Comparison of ENCODE assay signal across 16 cellular contexts in genomic region chr5:151637676-151638075, GRCh38. TPM values are rescaled to one million over a fixed set of nuclear protein-coding genes. Genes with fewer than 3 reads are reported as not detected.
"Had no signal": no experiment of that assay in that cellular context is flagged by ENCODE, and none has a peak within 500 bp of the region (broad histone marks: within the 10 kb centered on the region; RNA-seq: fewer than 3 reads in every experiment).

No MANE protein-coding gene starts in this region.

- H3K27me3 ChIP-seq: gastrocnemius medialis, uterus had no signal

- H3K4me3 ChIP-seq: gastrocnemius medialis, heart right ventricle, left ventricle myocardium inferior, thoracic aorta, uterus had no signal

- DNase-seq: activated CD4-positive, alpha-beta T cell treated with anti-CD3 and anti-CD28 coated beads, Interleukin-2, amount 10 ng/mL, durations not matched to agents 7 days and 5 days; activated CD4-positive, CD25-positive, alpha-beta regulatory T cell; activated naive CD4-positive, alpha-beta T cell treated with anti-CD3 and anti-CD28 coated beads, Interleukin-2, amount 10 ng/mL, durations not matched to agents 7 days and 5 days; activated T-cell treated with anti-CD3 and anti-CD28 coated beads for 4 hours; gastrocnemius medialis; heart right ventricle; kidney; left ventricle myocardium inferior; stimulated activated CD4-positive, alpha-beta T cell treated with anti-CD3 and anti-CD28 coated beads, Interleukin-15, amount 100 ng/mL, for 24 hours; stimulated activated CD4-positive, alpha-beta T cell treated with anti-CD3 and anti-CD28 coated beads, Interleukin-4, amount 100 ng/mL, for 24 hours; stimulated activated naive CD8-positive, alpha-beta T cell treated with anti-CD3 and anti-CD28 coated beads, Interleukin-15, amount 100 ng/mL, for 72 hours; uterus had no signal

- ATAC-seq: gastrocnemius medialis; stimulated activated naive CD8-positive, alpha-beta T cell treated with anti-CD3 and anti-CD28 coated beads, Interleukin-15, amount 100 ng/mL, for 72 hours had no signal

- H3K4me1 ChIP-seq: gastrocnemius medialis, parathyroid adenoma, uterus had no signal

- H3K9me3 ChIP-seq: gastrocnemius medialis, thoracic aorta, uterus had no signal

- H3K36me3 ChIP-seq: gastrocnemius medialis, heart right ventricle, left ventricle myocardium inferior, thoracic aorta, uterus had no signal

- H3K27ac ChIP-seq: gastrocnemius medialis, heart right ventricle, left ventricle myocardium inferior, parathyroid adenoma, thoracic aorta, uterus had no signal

RNA-seq across cellular contexts. Expression of gene FAT2, which starts 46.5 kb away (rescaled TPM):
- total RNA-seq: activated CD4-positive, alpha-beta T cell treated with anti-CD3 and anti-CD28 coated beads, Interleukin-2, amount 10 ng/mL, durations not matched to agents 7 days and 5 days; activated CD8-positive, alpha-beta memory T cell treated with anti-CD3 and anti-CD28 coated beads for 36 hours; gastrocnemius medialis; left ventricle myocardium inferior; neural crest cell had no signal
